27 cellular contexts compared by ENCODE assay signal in the genomic region with DNA sequence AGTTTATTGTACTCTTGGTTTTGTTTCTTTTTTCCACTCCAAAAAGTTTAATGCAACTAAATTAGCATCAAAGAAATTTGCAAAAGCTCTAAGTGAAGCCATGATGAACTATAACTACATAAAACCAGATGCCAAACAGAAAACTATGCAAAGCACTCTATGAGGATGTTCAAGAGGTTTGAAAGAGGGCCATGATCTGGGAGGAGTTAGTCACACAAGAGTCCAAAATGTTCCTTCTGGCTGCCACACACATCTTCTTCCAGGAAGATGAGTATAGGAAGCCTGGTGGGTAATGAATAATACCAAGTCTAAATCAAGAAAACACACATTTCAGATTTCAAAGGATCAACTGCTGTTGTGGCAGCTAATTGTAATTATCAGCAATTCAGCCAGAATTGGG. TPM values are rescaled to one million over a fixed set of nuclear protein-coding genes. Genes with fewer than 3 reads are reported as not detected.
"Had no signal": no experiment of that assay in that cellular context is flagged by ENCODE, and none has a peak within 500 bp of the region (broad histone marks: within the 10 kb centered on the region; RNA-seq: fewer than 3 reads in every experiment).

No MANE protein-coding gene starts in this region.

- H3K9me3 Mint-ChIP-seq: activated naive CD4-positive, alpha-beta T cell treated with anti-CD3 and anti-CD28 coated beads, Interleukin-2, amount 50 U/mL, for 24 hours; activated T-cell treated with anti-CD3 and anti-CD28 coated beads, Interleukin-2, amount 50 U/mL, for 4 hours; activated T-helper 2 cell treated with anti-CD3 and anti-CD28 coated beads, Interferon-gamma antibody, Interleukin-2, Interleukin-4, amounts not matched to agents 10 μg/mL and 5 μg/mL and 100 μg/mL, durations not matched to agents 14 hours and 24 hours and 36 hours; dendritic cell treated with granulocyte-macrophage colony-stimulating factor and Interleukin-4, amounts not matched to agents 40 ng/mL and 50 ng/mL, for 4 days; endodermal cell; natural killer cell treated with Interleukin-12 subunit alpha and Interleukin-12 subunit beta and Interleukin-15 and Interleukin-18, amount 100 ng/mL, for 72 hours; stimulated activated naive CD8-positive, alpha-beta T cell treated with anti-CD3 and anti-CD28 coated beads, Interleukin-15, Interleukin-2, amounts not matched to agents 100 ng/mL and 50 ng/mL, for 24 hours had no signal

- H3K27me3 Mint-ChIP-seq: activated CD4-positive, alpha-beta T cell treated with anti-CD3 and anti-CD28 coated beads, Interleukin-2, amount 10 ng/mL, durations not matched to agents 24 days and 14 days; central memory CD8-positive, alpha-beta T cell; T-helper 17 cell had no signal

- H3K27me3 ChIP-seq: breast epithelium, esophagus muscularis mucosa, gastroesophageal sphincter, hepatocyte, ovary, upper lobe of left lung had no signal

- H3K4me3 ChIP-seq: breast epithelium, esophagus muscularis mucosa, gastroesophageal sphincter, hepatocyte, left ventricle myocardium inferior, mucosa of descending colon, ovary, right lobe of liver, upper lobe of left lung had no signal

- H3K9me3 ChIP-seq: breast epithelium, esophagus muscularis mucosa, gastroesophageal sphincter, left ventricle myocardium inferior, mucosa of descending colon, ovary, right lobe of liver, upper lobe of left lung had no signal

- H3K4me1 ChIP-seq: breast epithelium, left ventricle myocardium inferior, right lobe of liver, upper lobe of left lung had no signal

- H3K4me1 Mint-ChIP-seq: activated CD4-positive, alpha-beta T cell treated with anti-CD3 and anti-CD28 coated beads, Interleukin-2, amount 10 ng/mL, durations not matched to agents 24 days and 14 days; activated naive CD4-positive, alpha-beta T cell treated with anti-CD3 and anti-CD28 coated beads, Interleukin-2, amount 50 U/mL, for 24 hours; activated naive CD8-positive, alpha-beta T cell treated with anti-CD3 and anti-CD28 coated beads, Interleukin-2, amount 50 U/mL, for 24 hours; central memory CD8-positive, alpha-beta T cell; stimulated activated effector memory CD8-positive, alpha-beta T cell treated with anti-CD3 and anti-CD28 coated beads, Interleukin-12 subunit alpha, Interleukin-12 subunit beta, amount 100 ng/mL, for 72 hours had no signal

- DNase-seq: activated CD4-positive, alpha-beta T cell treated with anti-CD3 and anti-CD28 coated beads, Interleukin-2, amount 10 ng/mL, durations not matched to agents 24 days and 14 days; activated CD4-positive, CD25-positive, alpha-beta regulatory T cell treated with anti-CD3 and anti-CD28 coated beads, Interleukin-2, amount 50 U/mL, for 72 hours; activated CD8-positive, alpha-beta T cell treated with anti-CD3 and anti-CD28 coated beads for 36 hours; activated naive CD8-positive, alpha-beta T cell treated with anti-CD3 and anti-CD28 coated beads, Interleukin-2, amount 50 U/mL, for 24 hours; activated T-cell treated with anti-CD3 and anti-CD28 coated beads, Interleukin-2, amount 50 U/mL, for 4 hours; endodermal cell; islet precursor cell; left ventricle myocardium inferior; mucosa of descending colon; ovary; right lobe of liver; small intestine; stimulated activated CD4-positive, alpha-beta T cell treated with anti-CD3 and anti-CD28 coated beads, Interleukin-4, amount 100 ng/mL, for 24 hours; T-helper 17 cell; upper lobe of left lung had no signal

- H3K27ac Mint-ChIP-seq: activated CD4-positive, alpha-beta T cell treated with anti-CD3 and anti-CD28 coated beads, Interleukin-2, amount 10 ng/mL, durations not matched to agents 24 days and 14 days; activated CD8-positive, alpha-beta T cell treated with anti-CD3 and anti-CD28 coated beads for 36 hours; activated naive CD4-positive, alpha-beta T cell treated with anti-CD3 and anti-CD28 coated beads, Interleukin-2, amount 50 U/mL, for 24 hours; activated naive CD8-positive, alpha-beta T cell treated with anti-CD3 and anti-CD28 coated beads, Interleukin-2, amount 50 U/mL, for 24 hours; activated T-helper 2 cell treated with anti-CD3 and anti-CD28 coated beads, Interferon-gamma antibody, Interleukin-2, Interleukin-4, amounts not matched to agents 10 μg/mL and 5 μg/mL and 100 μg/mL, durations not matched to agents 14 hours and 24 hours and 36 hours; dendritic cell treated with granulocyte-macrophage colony-stimulating factor and Interleukin-4, amounts not matched to agents 40 ng/mL and 50 ng/mL, for 4 days; endodermal cell; natural killer cell treated with Interleukin-12 subunit alpha and Interleukin-12 subunit beta and Interleukin-15 and Interleukin-18, amount 100 ng/mL, for 72 hours; progenitor cell of endocrine pancreas; stimulated activated effector memory CD8-positive, alpha-beta T cell treated with anti-CD3 and anti-CD28 coated beads, Interleukin-12 subunit alpha, Interleukin-12 subunit beta, amount 100 ng/mL, for 72 hours; stimulated activated naive CD8-positive, alpha-beta T cell treated with anti-CD3 and anti-CD28 coated beads, Interleukin-15, Interleukin-2, amounts not matched to agents 100 ng/mL and 50 ng/mL, for 24 hours; T-helper 17 cell had no signal

- H3K4me3 Mint-ChIP-seq: activated CD4-positive, alpha-beta T cell treated with anti-CD3 and anti-CD28 coated beads, Interleukin-2, amount 10 ng/mL, durations not matched to agents 24 days and 14 days; activated CD8-positive, alpha-beta T cell treated with anti-CD3 and anti-CD28 coated beads for 36 hours; activated naive CD4-positive, alpha-beta T cell treated with anti-CD3 and anti-CD28 coated beads, Interleukin-2, amount 50 U/mL, for 24 hours; activated naive CD8-positive, alpha-beta T cell treated with anti-CD3 and anti-CD28 coated beads, Interleukin-2, amount 50 U/mL, for 24 hours; activated T-cell treated with anti-CD3 and anti-CD28 coated beads, Interleukin-2, amount 50 U/mL, for 4 hours; central memory CD8-positive, alpha-beta T cell; dendritic cell treated with granulocyte-macrophage colony-stimulating factor and Interleukin-4, amounts not matched to agents 40 ng/mL and 50 ng/mL, for 4 days; endodermal cell; natural killer cell treated with Interleukin-12 subunit alpha and Interleukin-12 subunit beta and Interleukin-15 and Interleukin-18, amount 100 ng/mL, for 72 hours; stimulated activated effector memory CD8-positive, alpha-beta T cell treated with anti-CD3 and anti-CD28 coated beads, Interleukin-12 subunit alpha, Interleukin-12 subunit beta, amount 100 ng/mL, for 72 hours; stimulated activated naive CD8-positive, alpha-beta T cell treated with anti-CD3 and anti-CD28 coated beads, Interleukin-15, Interleukin-2, amounts not matched to agents 100 ng/mL and 50 ng/mL, for 24 hours; T-helper 17 cell had no signal

- H3K36me3 Mint-ChIP-seq: activated naive CD4-positive, alpha-beta T cell treated with anti-CD3 and anti-CD28 coated beads, Interleukin-2, amount 50 U/mL, for 24 hours; natural killer cell treated with Interleukin-12 subunit alpha and Interleukin-12 subunit beta and Interleukin-15 and Interleukin-18, amount 100 ng/mL, for 72 hours; stimulated activated effector memory CD8-positive, alpha-beta T cell treated with anti-CD3 and anti-CD28 coated beads, Interleukin-12 subunit alpha, Interleukin-12 subunit beta, amount 100 ng/mL, for 72 hours had no signal

- H3K36me3 ChIP-seq: breast epithelium, esophagus muscularis mucosa, gastroesophageal sphincter, left ventricle myocardium inferior, ovary, right lobe of liver, upper lobe of left lung had no signal

- H3K27ac ChIP-seq: gastroesophageal sphincter, hepatocyte, left ventricle myocardium inferior, ovary, right lobe of liver, upper lobe of left lung had no signal

RNA-seq across cellular contexts. Expression of gene GLI3, which starts 28.4 kb away (rescaled TPM):
- total RNA-seq: activated CD4-positive, alpha-beta T cell treated with anti-CD3 and anti-CD28 coated beads, Interleukin-2, amount 10 ng/mL, durations not matched to agents 24 days and 14 days; activated CD8-positive, alpha-beta T cell treated with anti-CD3 and anti-CD28 coated beads for 36 hours; activated T-helper 2 cell treated with anti-CD3 and anti-CD28 coated beads, Interferon-gamma antibody, Interleukin-2, Interleukin-4, amounts not matched to agents 10 μg/mL and 5 μg/mL and 100 μg/mL, durations not matched to agents 14 hours and 24 hours and 36 hours had no signal
